8 cellular contexts compared by ENCODE assay signal in genomic region chr5:151151793-151152192, GRCh38. TPM values are rescaled to one million over a fixed set of nuclear protein-coding genes. Genes with fewer than 3 reads are reported as not detected.
DNase-seq lines count a peak whose midpoint lies in the region; ATAC-seq and TF ChIP-seq lines count a peak whose summit lies in the region.

No MANE protein-coding gene starts in this region.

- H3K4me3 ChIP-seq in astrocyte of the spinal cord (ENCODE audit: low read depth, low read length), result no peak overlapping the region

- H3K4me1 Mint-ChIP-seq in IgD-negative memory B cell (peaks cover 66 to 76% (median 75%) of the 10 kb centered on the region in 3 donors), neural crest cell (peaks cover 73% of the 10 kb centered on the region)

- in situ Hi-C loops in astrocyte of the spinal cord (cut with HindIII; ENCODE audit: low sequenced_read_pairs), result no loop called here

- H3K36me3 Mint-ChIP-seq in IgD-negative memory B cell, result peaks cover 5% of the 10 kb centered on the region
- H3K36me3 Mint-ChIP-seq in neural crest cell (ENCODE audit: low read depth), result peaks cover 3% of the 10 kb centered on the region

- ATAC-seq in GM21737 (IDR thresholded peaks at IDR 0.05; ENCODE audit: unreplicated experiment), result no peak

- H3K27me3 Mint-ChIP-seq in IgD-negative memory B cell, result no peaks in the 10 kb centered on the region
- H3K27me3 Mint-ChIP-seq in neural crest cell (ENCODE audit: low read depth), result no peaks in the 10 kb centered on the region

- H3K9me3 Mint-ChIP-seq in IgD-negative memory B cell, result no peaks in the 10 kb centered on the region
- no peaks in the 10 kb centered on the region for H3K9me3 Mint-ChIP-seq in neural crest cell

- DNase-seq in activated effector memory CD4-positive, alpha-beta T cell treated with anti-CD3 and anti-CD28 coated beads, Interleukin-2, amount 50 U/mL, for 16 hours, result peak; percentile 78
- DNase-seq in activated effector memory CD4-positive, alpha-beta T cell treated with Interleukin-2 at 50 U/mL for 16 hours, result no peak
- DNase-seq in astrocyte of the spinal cord (ENCODE audit: low read depth, low spot score) (peak; percentile 22), neural crest cell (ENCODE audit: low read depth, low spot score) (no peak), cerebellar nuclear complex (lab: John Stamatoyannopoulos, UW) (no peak), NCI-H524 (lab: John Stamatoyannopoulos, UW) (no peak)

- TF ChIP-seq CTCF in astrocyte of the spinal cord (IDR thresholded peaks at IDR 0.05; ENCODE audit: low read depth, low read length) (no peak), neural crest cell (conservative IDR thresholded peaks at IDR 0.05) (no peak)

- H3K4me3 Mint-ChIP-seq in IgD-negative memory B cell (peak overlapping the region; percentile 56 to 90 (median 72)), neural crest cell (no peak overlapping the region)

- peak overlapping the region; percentile 92 to 99 (median 95) for H3K27ac Mint-ChIP-seq in IgD-negative memory B cell
- H3K27ac Mint-ChIP-seq in neural crest cell (ENCODE audit: unreplicated experiment), result peak overlapping the region; percentile 54

RNA-seq across cellular contexts. Expression of gene ANXA6, which starts 5.8 kb away (rescaled TPM):
- polyA plus RNA-seq in IgD-negative memory B cell, result 298 TPM
- total RNA-seq in neural crest cell, result 142 and 151 TPM in 2 replicates

Comparison
In these comparisons a context has a peak if more than half of its experiments do, and no peak if none do; other contexts are left out.
1. DNase-seq: peak in activated effector memory CD4-positive, alpha-beta T cell treated with anti-CD3 and anti-CD28 coated beads, Interleukin-2, amount 50 U/mL, for 16 hours (single experiment) and astrocyte of the spinal cord (single experiment); none in activated effector memory CD4-positive, alpha-beta T cell treated with Interleukin-2 at 50 U/mL for 16 hours (single experiment), neural crest cell (single experiment), cerebellar nuclear complex (0 of 2) and NCI-H524 (0 of 2).